Comparison of ENCODE assay signal across 10 cellular contexts in genomic region chr6:32886674-32887383, GRCh38. TPM values are rescaled to one million over a fixed set of nuclear protein-coding genes. Genes with fewer than 3 reads are reported as not detected.
DNase-seq lines count a peak whose midpoint lies in the region; ATAC-seq and TF ChIP-seq lines count a peak whose summit lies in the region.
"Had no signal": no experiment of that assay in that cellular context is flagged by ENCODE, and none has a peak within 500 bp of the region (broad histone marks: within the 10 kb centered on the region; RNA-seq: fewer than 3 reads in every experiment).

No MANE protein-coding gene starts in this region.

- CTCF ChIA-PET in activated CD8-positive, alpha-beta T cell treated with anti-CD3 and anti-CD28 coated beads, Interleukin-2, amount 10 ng/mL, durations not matched to agents 7 days and 5 days (lab: Charles Lee): interaction anchor here (0.9 to 6.1 kb wide), 23 partner anchors 10 to 133 kb away, joined by 3 to 133 read pairs (median 9); partner anchors contain the start of genes BRD2, HLA-DMA, HLA-DMB and TAP2

- H3K27me3 Mint-ChIP-seq in activated CD8-positive, alpha-beta T cell treated with anti-CD3 and anti-CD28 coated beads, Interleukin-2, amount 10 ng/mL, durations not matched to agents 7 days and 5 days (ENCODE audit: low read depth): peaks cover 18% of the 10 kb centered on the region
- peaks cover 14% of the 10 kb centered on the region for H3K27me3 Mint-ChIP-seq in chondrocyte (ENCODE audit: low read depth)
- H3K27me3 Mint-ChIP-seq: activated naive CD4-positive, alpha-beta T cell treated with anti-CD3 and anti-CD28 coated beads, Interleukin-2, amount 50 U/mL, for 24 hours had no signal

- DNase-seq in Daoy (ENCODE audit: low read depth) (peak; percentile 71), NCI-H69 (lab: John Stamatoyannopoulos, UW) (peak; percentile 57), fibroblast of mammary gland (ENCODE audit: low read depth) (peak; percentile 90), skeletal muscle cell (ENCODE audit: low read depth) (peak; percentile 67), chondrocyte (ENCODE audit: low spot score) (no peak), NK-92 (lab: John Stamatoyannopoulos, UW; ENCODE audit: unreplicated experiment) (no peak)
- DNase-seq in activated CD8-positive, alpha-beta T cell treated with anti-CD3 and anti-CD28 coated beads, Interleukin-2, amount 10 ng/mL, durations not matched to agents 7 days and 5 days: no peak
- DNase-seq: activated CD4-positive, CD25-positive, alpha-beta regulatory T cell had no signal

- POLR2A ChIA-PET in activated CD8-positive, alpha-beta T cell treated with anti-CD3 and anti-CD28 coated beads, Interleukin-2, amount 10 ng/mL, durations not matched to agents 7 days and 5 days (lab: Charles Lee): interaction anchor here (2.7 kb wide), 1 partner anchor 86 kb away, joined by 20 read pairs; no protein-coding TSS in a partner anchor

- H3K9me3 Mint-ChIP-seq in activated CD8-positive, alpha-beta T cell treated with anti-CD3 and anti-CD28 coated beads, Interleukin-2, amount 10 ng/mL, durations not matched to agents 7 days and 5 days (ENCODE audit: insufficient read depth): no peaks in the 10 kb centered on the region
- no peaks in the 10 kb centered on the region for H3K9me3 Mint-ChIP-seq in chondrocyte (ENCODE audit: low read depth)
- H3K9me3 Mint-ChIP-seq: activated naive CD4-positive, alpha-beta T cell treated with anti-CD3 and anti-CD28 coated beads, Interleukin-2, amount 50 U/mL, for 24 hours had no signal

- no peaks in the 10 kb centered on the region for H3K36me3 Mint-ChIP-seq in activated CD8-positive, alpha-beta T cell treated with anti-CD3 and anti-CD28 coated beads, Interleukin-2, amount 10 ng/mL, durations not matched to agents 7 days and 5 days (ENCODE audit: low read depth)
- no peaks in the 10 kb centered on the region for H3K36me3 Mint-ChIP-seq in chondrocyte (ENCODE audit: low read depth)
- H3K36me3 Mint-ChIP-seq: activated naive CD4-positive, alpha-beta T cell treated with anti-CD3 and anti-CD28 coated beads, Interleukin-2, amount 50 U/mL, for 24 hours had no signal

- H3K4me1 Mint-ChIP-seq in activated CD8-positive, alpha-beta T cell treated with anti-CD3 and anti-CD28 coated beads, Interleukin-2, amount 10 ng/mL, durations not matched to agents 7 days and 5 days (ENCODE audit: low read depth): peaks cover 2% of the 10 kb centered on the region
- H3K4me1 Mint-ChIP-seq in chondrocyte (ENCODE audit: low read depth): peaks cover 24% of the 10 kb centered on the region

- no peak overlapping the region for H3K27ac Mint-ChIP-seq in activated CD8-positive, alpha-beta T cell treated with anti-CD3 and anti-CD28 coated beads, Interleukin-2, amount 10 ng/mL, durations not matched to agents 7 days and 5 days
- no peak overlapping the region for H3K27ac Mint-ChIP-seq in chondrocyte (ENCODE audit: unreplicated experiment)
- H3K27ac Mint-ChIP-seq: activated naive CD4-positive, alpha-beta T cell treated with anti-CD3 and anti-CD28 coated beads, Interleukin-2, amount 50 U/mL, for 24 hours had no signal

- TF ChIP-seq CTCF in fibroblast of mammary gland (conservative IDR thresholded peaks at IDR 0.05; ENCODE audit: control insufficient read depth, insufficient read depth, low read depth, low read length): no peak
- TF ChIP-seq CTCF in chondrocyte (IDR thresholded peaks at IDR 0.05): no peak

- H3K4me3 Mint-ChIP-seq in activated CD8-positive, alpha-beta T cell treated with anti-CD3 and anti-CD28 coated beads, Interleukin-2, amount 10 ng/mL, durations not matched to agents 7 days and 5 days: no peak overlapping the region
- H3K4me3 Mint-ChIP-seq in chondrocyte (ENCODE audit: unreplicated experiment): no peak overlapping the region
- H3K4me3 Mint-ChIP-seq: activated naive CD4-positive, alpha-beta T cell treated with anti-CD3 and anti-CD28 coated beads, Interleukin-2, amount 50 U/mL, for 24 hours had no signal

- no peak overlapping the region for H3K4me3 ChIP-seq in fibroblast of mammary gland (ENCODE audit: control insufficient read depth, low read depth, low read length)
- H3K4me3 ChIP-seq in skeletal muscle cell (ENCODE audit: low read depth, low read length): no peak overlapping the region

- no peak for ATAC-seq in activated CD8-positive, alpha-beta T cell treated with anti-CD3 and anti-CD28 coated beads, Interleukin-2, amount 10 ng/mL, durations not matched to agents 7 days and 5 days
- no peak for ATAC-seq in GM19035 (IDR thresholded peaks at IDR 0.05; ENCODE audit: unreplicated experiment)

RNA-seq across cellular contexts. Expression of gene PSMB9, which starts 32.8 kb away (rescaled TPM):
- 76.5 and 99.3 TPM in 2 replicates for total RNA-seq in Daoy (2014; rRNA removed; shearing (Covaris generic))
- total RNA-seq in activated CD8-positive, alpha-beta T cell treated with anti-CD3 and anti-CD28 coated beads, Interleukin-2, amount 10 ng/mL, durations not matched to agents 7 days and 5 days: 100 to 1,000 TPM; 319 to 325 TPM
- total RNA-seq in chondrocyte: 0.90 to 1.2 TPM (median 1.2 TPM) in 3 replicates

RNA-seq across cellular contexts. Expression of gene TAP1, which starts 33.3 kb away (rescaled TPM):
- total RNA-seq in Daoy (2014; rRNA removed; shearing (Covaris generic)): 74.7 and 78.8 TPM in 2 replicates
- 100 to 1,000 TPM; 319 to 328 TPM for total RNA-seq in activated CD8-positive, alpha-beta T cell treated with anti-CD3 and anti-CD28 coated beads, Interleukin-2, amount 10 ng/mL, durations not matched to agents 7 days and 5 days
- total RNA-seq in chondrocyte: 14.5 to 29.7 TPM (median 26.7 TPM) in 3 replicates

RNA-seq across cellular contexts. Expression of gene PSMB8, which starts 43.0 kb away (rescaled TPM):
- 108 and 133 TPM in 2 replicates for total RNA-seq in Daoy (2014; rRNA removed; shearing (Covaris generic))
- 100 to 1,000 TPM; 385 to 397 TPM for total RNA-seq in activated CD8-positive, alpha-beta T cell treated with anti-CD3 and anti-CD28 coated beads, Interleukin-2, amount 10 ng/mL, durations not matched to agents 7 days and 5 days
- 14.6 to 17.4 TPM (median 16.2 TPM) in 3 replicates for total RNA-seq in chondrocyte

RNA-seq across cellular contexts. Expression of gene TAP2, which starts 48.3 kb away (rescaled TPM):
- 41.9 and 183 TPM in 2 replicates for total RNA-seq in Daoy (2014; rRNA removed; shearing (Covaris generic))
- 100 to 1,000 TPM; 145 to 159 TPM for total RNA-seq in activated CD8-positive, alpha-beta T cell treated with anti-CD3 and anti-CD28 coated beads, Interleukin-2, amount 10 ng/mL, durations not matched to agents 7 days and 5 days
- 16.3 to 28.0 TPM (median 20.3 TPM) in 3 replicates for total RNA-seq in chondrocyte

RNA-seq across cellular contexts. Expression of gene HLA-DMB, which starts 54.0 kb away (rescaled TPM):
- total RNA-seq in Daoy (2014; rRNA removed; shearing (Covaris generic)): 0.23 and 3.2 TPM in 2 replicates
- 10 to 100 TPM; 14.4 to 14.7 TPM for total RNA-seq in activated CD8-positive, alpha-beta T cell treated with anti-CD3 and anti-CD28 coated beads, Interleukin-2, amount 10 ng/mL, durations not matched to agents 7 days and 5 days
- total RNA-seq in chondrocyte: not detected in 3 replicates

Comparison
In these comparisons a context has a peak if more than half of its experiments do, and no peak if none do; other contexts are left out.
1. DNase-seq: peak in Daoy (single experiment), NCI-H69 (single experiment), fibroblast of mammary gland (single experiment) and skeletal muscle cell (single experiment); none in activated CD8-positive, alpha-beta T cell treated with anti-CD3 and anti-CD28 coated beads, Interleukin-2, amount 10 ng/mL, durations not matched to agents 7 days and 5 days (single experiment), chondrocyte (single experiment) and NK-92 (single experiment).
2. RNA of gene PSMB9, which starts 32.8 kb away (total RNA-seq): 319 to 325 TPM in activated CD8-positive, alpha-beta T cell treated with anti-CD3 and anti-CD28 coated beads, Interleukin-2, amount 10 ng/mL, durations not matched to agents 7 days and 5 days and 76.5 to 99.3 TPM in Daoy; 0.90 to 1.2 TPM in chondrocyte; every median in the first group is over 10 times any median in the second.